1 cellular context compared by ENCODE assay signal in the genomic region with DNA sequence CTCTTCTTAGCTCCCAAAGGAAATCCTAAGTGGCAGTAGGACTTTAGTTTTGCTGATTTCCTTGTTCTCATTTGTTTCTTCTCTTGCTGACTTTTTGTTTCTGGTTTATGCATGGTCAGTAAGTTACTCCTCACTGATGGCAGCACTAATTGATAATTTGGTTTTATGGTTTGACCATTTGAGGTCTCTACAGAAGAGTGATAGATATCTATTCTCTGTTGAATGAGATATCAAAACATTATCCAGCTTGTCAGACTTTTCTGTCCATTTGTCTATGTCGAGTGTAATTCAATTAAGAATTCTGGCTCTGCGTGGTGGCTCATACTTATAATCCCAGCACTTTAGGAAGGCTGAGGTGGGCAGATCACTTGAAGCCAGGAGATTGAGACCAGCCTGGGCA.
TF ChIP-seq lines count a peak whose summit lies in the region.

No MANE protein-coding gene starts in this region.

TF ChIP-seq in K562, 482 proteins besides CTCF, POLR2A, EP300 and RAD21:
- TF ChIP-seq, protein P1, sequence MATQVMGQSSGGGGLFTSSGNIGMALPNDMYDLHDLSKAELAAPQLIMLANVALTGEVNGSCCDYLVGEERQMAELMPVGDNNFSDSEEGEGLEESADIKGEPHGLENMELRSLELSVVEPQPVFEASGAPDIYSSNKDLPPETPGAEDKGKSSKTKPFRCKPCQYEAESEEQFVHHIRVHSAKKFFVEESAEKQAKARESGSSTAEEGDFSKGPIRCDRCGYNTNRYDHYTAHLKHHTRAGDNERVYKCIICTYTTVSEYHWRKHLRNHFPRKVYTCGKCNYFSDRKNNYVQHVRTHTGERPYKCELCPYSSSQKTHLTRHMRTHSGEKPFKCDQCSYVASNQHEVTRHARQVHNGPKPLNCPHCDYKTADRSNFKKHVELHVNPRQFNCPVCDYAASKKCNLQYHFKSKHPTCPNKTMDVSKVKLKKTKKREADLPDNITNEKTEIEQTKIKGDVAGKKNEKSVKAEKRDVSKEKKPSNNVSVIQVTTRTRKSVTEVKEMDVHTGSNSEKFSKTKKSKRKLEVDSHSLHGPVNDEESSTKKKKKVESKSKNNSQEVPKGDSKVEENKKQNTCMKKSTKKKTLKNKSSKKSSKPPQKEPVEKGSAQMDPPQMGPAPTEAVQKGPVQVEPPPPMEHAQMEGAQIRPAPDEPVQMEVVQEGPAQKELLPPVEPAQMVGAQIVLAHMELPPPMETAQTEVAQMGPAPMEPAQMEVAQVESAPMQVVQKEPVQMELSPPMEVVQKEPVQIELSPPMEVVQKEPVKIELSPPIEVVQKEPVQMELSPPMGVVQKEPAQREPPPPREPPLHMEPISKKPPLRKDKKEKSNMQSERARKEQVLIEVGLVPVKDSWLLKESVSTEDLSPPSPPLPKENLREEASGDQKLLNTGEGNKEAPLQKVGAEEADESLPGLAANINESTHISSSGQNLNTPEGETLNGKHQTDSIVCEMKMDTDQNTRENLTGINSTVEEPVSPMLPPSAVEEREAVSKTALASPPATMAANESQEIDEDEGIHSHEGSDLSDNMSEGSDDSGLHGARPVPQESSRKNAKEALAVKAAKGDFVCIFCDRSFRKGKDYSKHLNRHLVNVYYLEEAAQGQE (CRISPR knock-in tag; IDR thresholded peaks at IDR 0.05; ENCODE audit: low read depth): no peak
- TF ChIP-seq TSC22D4 (tag; IDR thresholded peaks at IDR 0.05) (no peak), ZNF717 (CRISPR knock-in tag; IDR thresholded peaks at IDR 0.05) (no peak), ELF4 (CRISPR knock-in tag; IDR thresholded peaks at IDR 0.05) (no peak), SAFB2 (IDR thresholded peaks at IDR 0.05; ENCODE audit: borderline replicate concordance, low read depth, low read length, severe bottlenecking) (no peak), ZNF644 (tag; IDR thresholded peaks at IDR 0.05; ENCODE audit: low read depth) (no peak)
- TF ChIP-seq, protein P2, sequence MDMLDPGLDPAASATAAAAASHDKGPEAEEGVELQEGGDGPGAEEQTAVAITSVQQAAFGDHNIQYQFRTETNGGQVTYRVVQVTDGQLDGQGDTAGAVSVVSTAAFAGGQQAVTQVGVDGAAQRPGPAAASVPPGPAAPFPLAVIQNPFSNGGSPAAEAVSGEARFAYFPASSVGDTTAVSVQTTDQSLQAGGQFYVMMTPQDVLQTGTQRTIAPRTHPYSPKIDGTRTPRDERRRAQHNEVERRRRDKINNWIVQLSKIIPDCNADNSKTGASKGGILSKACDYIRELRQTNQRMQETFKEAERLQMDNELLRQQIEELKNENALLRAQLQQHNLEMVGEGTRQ (CRISPR knock-in tag; IDR thresholded peaks at IDR 0.05): no peak
TF ChIP-seq in K562: peak in this region for 0.
